19 cellular contexts compared by ENCODE assay signal in the genomic region with DNA sequence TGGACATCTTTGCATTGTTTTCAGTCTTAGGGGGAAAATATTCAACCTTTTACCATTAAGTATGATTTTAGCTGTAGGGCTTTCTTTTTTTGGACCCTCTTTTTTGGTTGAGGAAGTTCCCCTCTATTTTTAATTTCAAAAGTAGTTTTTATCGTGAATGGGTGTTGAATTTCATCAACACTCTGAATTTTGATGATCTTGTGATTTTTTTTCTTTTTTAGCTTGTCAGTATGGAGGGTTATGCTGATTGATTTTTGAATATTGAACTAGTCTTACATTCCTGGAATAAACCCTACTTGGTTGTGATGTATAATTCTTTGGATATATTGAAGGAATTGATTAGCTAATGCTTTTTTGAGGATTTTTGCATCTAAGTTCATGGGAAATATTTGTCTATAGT. TPM values are rescaled to one million over a fixed set of nuclear protein-coding genes. Genes with fewer than 3 reads are reported as not detected.
DNase-seq lines count a peak whose midpoint lies in the region; TF ChIP-seq lines count a peak whose summit lies in the region.
"Had no signal": no experiment of that assay in that cellular context is flagged by ENCODE, and none has a peak within 500 bp of the region (broad histone marks: within the 10 kb centered on the region; RNA-seq: fewer than 3 reads in every experiment).

No MANE protein-coding gene starts in this region.

- H3K27ac ChIP-seq in ACC112 (ENCODE audit: low read depth, low read length) (no peak overlapping the region), mesenchymal stem cell (ENCODE audit: low read length, poor library complexity, severe bottlenecking) (no peak overlapping the region)
- H3K27ac ChIP-seq: adrenal gland, prostate gland, testis had no signal

- H3K36me3 Mint-ChIP-seq in activated T-helper 1 cell treated with anti-CD3 and anti-CD28 coated beads, Interleukin-12 subunit alpha, Interleukin-12 subunit beta, Interleukin-2, Interleukin-4 antibody, amounts not matched to agents 30 ng/mL and 10 ng/mL and 1 ng/mL, durations not matched to agents 14 hours and 24 hours and 36 hours (ENCODE audit: low read depth), result peaks cover 12% of the 10 kb centered on the region

- H2AK5ac ChIP-seq in mesenchymal stem cell (ENCODE audit: low read length, severe bottlenecking), result no peak overlapping the region

- H2BK15ac ChIP-seq in mesenchymal stem cell (ENCODE audit: low read depth, poor library complexity, severe bottlenecking), result no peak overlapping the region

- H2BK5ac ChIP-seq in mesenchymal stem cell (ENCODE audit: low read depth, low read length, poor library complexity, severe bottlenecking), result no peak overlapping the region

- peak overlapping the region; percentile 94 for H3K9ac ChIP-seq in mesenchymal stem cell (ENCODE audit: low read length)

- H3K79me2 ChIP-seq in ACC112 (ENCODE audit: control insufficient read depth, insufficient read depth, low read length, unreplicated experiment), result peaks cover 9% of the 10 kb centered on the region

- WGBS in mesenchymal stem cell, result 83% methylated on average over 1 of the region's 1 CpG

- H3K4me1 ChIP-seq in ACC112 (ENCODE audit: control insufficient read depth, insufficient read depth, low read length, unreplicated experiment) (peaks cover 4% of the 10 kb centered on the region), mesenchymal stem cell (ENCODE audit: control insufficient read depth, insufficient read depth, low read depth, low read length) (peaks cover 2% of the 10 kb centered on the region)
- H3K4me1 ChIP-seq: prostate gland, testis had no signal

- no peak overlapping the region for H2BK12ac ChIP-seq in mesenchymal stem cell (ENCODE audit: low read length in 2 of 2)

- H3K14ac ChIP-seq in mesenchymal stem cell (ENCODE audit: low read length in 2 of 2), result no peak overlapping the region

- no peaks in the 10 kb centered on the region for H3K36me3 ChIP-seq in ACC112 (ENCODE audit: insufficient read depth, low read length)
- no peaks in the 10 kb centered on the region for H3K36me3 ChIP-seq in GM06990 (ENCODE audit: control insufficient read depth, insufficient read depth, low read length)
- H3K36me3 ChIP-seq in mesenchymal stem cell (ENCODE audit: control insufficient read depth in 1 of 2, insufficient read depth in 2 of 2, low read depth in 1 of 2, low read length in 2 of 2), result no peaks in the 10 kb centered on the region
- H3K36me3 ChIP-seq: adrenal gland, prostate gland had no signal

- H3K27me3 Mint-ChIP-seq in activated T-helper 1 cell treated with anti-CD3 and anti-CD28 coated beads, Interleukin-12 subunit alpha, Interleukin-12 subunit beta, Interleukin-2, Interleukin-4 antibody, amounts not matched to agents 30 ng/mL and 10 ng/mL and 1 ng/mL, durations not matched to agents 14 hours and 24 hours and 36 hours (ENCODE audit: insufficient read depth), result no peaks in the 10 kb centered on the region

- no peak overlapping the region for H3K4me2 ChIP-seq in mesenchymal stem cell (ENCODE audit: low read length, poor library complexity, severe bottlenecking)

- H3K4me3 Mint-ChIP-seq in activated T-helper 1 cell treated with anti-CD3 and anti-CD28 coated beads, Interleukin-12 subunit alpha, Interleukin-12 subunit beta, Interleukin-2, Interleukin-4 antibody, amounts not matched to agents 30 ng/mL and 10 ng/mL and 1 ng/mL, durations not matched to agents 14 hours and 24 hours and 36 hours, result peak overlapping the region; percentile 7

- no peak overlapping the region for H3K18ac ChIP-seq in mesenchymal stem cell (ENCODE audit: low read depth in 1 of 2, low read length in 2 of 2)

- no peak for DNase-seq in GM06990 (ENCODE audit: extremely low read depth, insufficient read length)
- no peak for DNase-seq in activated T-helper 1 cell treated with anti-CD3 and anti-CD28 coated beads, Interleukin-12 subunit alpha, Interleukin-12 subunit beta, Interleukin-2, Interleukin-4 antibody, amounts not matched to agents 30 ng/mL and 10 ng/mL and 1 ng/mL, durations not matched to agents 14 hours and 24 hours and 36 hours (ENCODE audit: low spot score)
- DNase-seq in mesenchymal stem cell, result no peak
- no peak for DNase-seq in islet precursor cell
- no peak for DNase-seq in head of caudate nucleus
- no peak for DNase-seq in GM03348 (ENCODE audit: low spot score)
- no peak for DNase-seq in foreskin fibroblast
- DNase-seq: activated CD8-positive, alpha-beta memory T cell treated with anti-CD3 and anti-CD28 coated beads for 24 hours; adrenal gland; dermis blood vessel endothelial cell; NCI-H1436; NCI-H526; nephron progenitor cell; SHP77 treated with DMSO at 0.1 percent for 48 hours; testis had no signal

- no peak overlapping the region for H3K4ac ChIP-seq in mesenchymal stem cell (ENCODE audit: low read depth in 1 of 2, low read length in 2 of 2)

- peaks cover 13% of the 10 kb centered on the region for H3K4me1 Mint-ChIP-seq in activated T-helper 1 cell treated with anti-CD3 and anti-CD28 coated beads, Interleukin-12 subunit alpha, Interleukin-12 subunit beta, Interleukin-2, Interleukin-4 antibody, amounts not matched to agents 30 ng/mL and 10 ng/mL and 1 ng/mL, durations not matched to agents 14 hours and 24 hours and 36 hours (ENCODE audit: low read depth)

- peaks cover 4% of the 10 kb centered on the region for H3K79me1 ChIP-seq in mesenchymal stem cell (replicated peaks; ENCODE audit: low read length, poor library complexity, severe bottlenecking)

- TF ChIP-seq CTCF in GM06990 (IDR thresholded peaks at IDR 0.05; ENCODE audit: insufficient read depth, low read length, poor library complexity, severe bottlenecking), result no peak
- TF ChIP-seq CTCF in foreskin fibroblast (IDR thresholded peaks at IDR 0.05; ENCODE audit: low read depth, low read length), result no peak

- intact Hi-C loops in activated T-helper 1 cell treated with anti-CD3 and anti-CD28 coated beads, Interleukin-12 subunit alpha, Interleukin-12 subunit beta, Interleukin-2, Interleukin-4 antibody, amounts not matched to agents 30 ng/mL and 10 ng/mL and 1 ng/mL, durations not matched to agents 14 hours and 24 hours and 36 hours (cut with micrococcal nuclease), result loop anchor here (5.0 to 10.0 kb wide), 3 partner anchors 276 to 686 kb away; partner anchors contain the start of genes ARAF, EBP and UBA1
- intact Hi-C loops in head of caudate nucleus (cut with DNase I), result no loop called here

- no peak overlapping the region for H2BK120ac ChIP-seq in mesenchymal stem cell (ENCODE audit: low read depth, low read length)

- H3K23ac ChIP-seq in mesenchymal stem cell (ENCODE audit: low read length in 2 of 2), result no peak overlapping the region

- H3K9me3 Mint-ChIP-seq in activated T-helper 1 cell treated with anti-CD3 and anti-CD28 coated beads, Interleukin-12 subunit alpha, Interleukin-12 subunit beta, Interleukin-2, Interleukin-4 antibody, amounts not matched to agents 30 ng/mL and 10 ng/mL and 1 ng/mL, durations not matched to agents 14 hours and 24 hours and 36 hours, result no peaks in the 10 kb centered on the region
- H3K9me3 Mint-ChIP-seq: T-helper 1 cell treated with Interleukin-12 subunit alpha and Interleukin-12 subunit beta and Interleukin-4 antibody, amounts not matched to agents 30 μg/mL and 1 μg/mL, for 36 hours; WTC11 had no signal

- no peak overlapping the region for H3K27ac Mint-ChIP-seq in activated T-helper 1 cell treated with anti-CD3 and anti-CD28 coated beads, Interleukin-12 subunit alpha, Interleukin-12 subunit beta, Interleukin-2, Interleukin-4 antibody, amounts not matched to agents 30 ng/mL and 10 ng/mL and 1 ng/mL, durations not matched to agents 14 hours and 24 hours and 36 hours
- H3K27ac Mint-ChIP-seq: WTC11 had no signal

- no peaks in the 10 kb centered on the region for H3K27me3 ChIP-seq in ACC112 (ENCODE audit: insufficient read depth, low read length)
- H3K27me3 ChIP-seq in GM06990 (replicated peaks; ENCODE audit: control insufficient read depth, insufficient read depth, low read length), result no peaks in the 10 kb centered on the region
- no peaks in the 10 kb centered on the region for H3K27me3 ChIP-seq in mesenchymal stem cell (ENCODE audit: control insufficient read depth in 1 of 2, insufficient read depth in 1 of 2, low read length in 2 of 2)
- H3K27me3 ChIP-seq: testis had no signal

- H3K9me3 ChIP-seq in mesenchymal stem cell (ENCODE audit: control insufficient read depth, low read length), result no peaks in the 10 kb centered on the region
- H3K9me3 ChIP-seq: adrenal gland, prostate gland, testis had no signal

- H3K4me3 ChIP-seq in ACC112 (ENCODE audit: low read depth, low read length) (peak overlapping the region; percentile 88; the same call in 1 of the 2 replicates), GM06990 (replicated peaks; ENCODE audit: low read depth, low read length) (peak overlapping the region; percentile 25), mesenchymal stem cell (ENCODE audit: insufficient read depth in 1 of 2, low read depth in 1 of 2, low read length in 2 of 2) (peak overlapping the region in 1 of 2 experiments; percentile 85), foreskin fibroblast (ENCODE audit: low read depth in 1 of 2, low read length in 2 of 2) (no peak overlapping the region)
- H3K4me3 ChIP-seq: prostate gland, testis had no signal

- H4K91ac ChIP-seq in mesenchymal stem cell (ENCODE audit: low read length), result no peak overlapping the region

- no peak overlapping the region for H4K8ac ChIP-seq in mesenchymal stem cell (ENCODE audit: low read length)

- H2AFZ ChIP-seq in ACC112 (ENCODE audit: low read length, unreplicated experiment) (no peak overlapping the region), mesenchymal stem cell (ENCODE audit: low read depth, low read length) (no peak overlapping the region)

RNA-seq across cellular contexts. Expression of gene ZNF81, which starts 1.7 kb away (rescaled TPM):
- total RNA-seq in activated T-helper 1 cell treated with anti-CD3 and anti-CD28 coated beads, Interleukin-12 subunit alpha, Interleukin-12 subunit beta, Interleukin-2, Interleukin-4 antibody, amounts not matched to agents 30 ng/mL and 10 ng/mL and 1 ng/mL, durations not matched to agents 14 hours and 24 hours and 36 hours, result 5.9 and 9.2 TPM in 2 replicates
- polyA plus RNA-seq in mesenchymal stem cell (2013, experiment 1 of 2), result 2.8 TPM
- polyA plus RNA-seq in mesenchymal stem cell (2013, experiment 2 of 2), result 3.2 TPM

Comparison
In these comparisons a context has a peak if more than half of its experiments do, and no peak if none do; other contexts are left out.
1. H3K4me3 ChIP-seq: peak in ACC112 (single experiment) and GM06990 (single experiment); none in foreskin fibroblast (0 of 2).